ENCODE assay signal across 17 cellular contexts in the genomic region with DNA sequence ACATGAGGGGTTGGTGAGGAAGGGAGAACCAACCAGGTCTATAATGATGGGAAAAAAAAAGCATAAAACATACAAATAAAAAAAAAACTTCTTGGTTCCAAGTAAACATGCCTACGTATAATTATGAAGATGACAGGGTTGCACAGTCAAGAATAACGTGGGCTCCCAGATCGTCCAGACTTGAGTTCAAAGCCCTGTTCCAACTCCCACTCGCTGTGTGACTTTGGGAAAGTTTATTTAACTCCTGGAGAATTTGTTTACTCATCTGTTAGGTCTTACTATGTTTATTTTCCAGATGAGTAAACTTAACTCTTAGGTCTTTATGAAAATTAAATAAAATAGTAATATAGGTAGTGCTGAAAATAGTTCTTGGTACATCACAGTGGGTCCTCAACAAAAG. TPM values are rescaled to one million over a fixed set of nuclear protein-coding genes. Genes with fewer than 3 reads are reported as not detected.
DNase-seq lines count a peak whose midpoint lies in the region; ATAC-seq, FAIRE-seq and TF ChIP-seq lines count a peak whose summit lies in the region.
"Had no signal": no experiment of that assay in that cellular context is flagged by ENCODE, and none has a peak within 500 bp of the region (broad histone marks: within the 10 kb centered on the region; RNA-seq: fewer than 3 reads in every experiment).

No MANE protein-coding gene starts in this region.

- H3K9ac ChIP-seq in HepG2 (ENCODE audit: insufficient read depth, low read depth, low read length): no peak overlapping the region

- TF ChIP-seq EP300 in A549 (IDR thresholded peaks at IDR 0.05) (no peak), HepG2 (IDR thresholded peaks at IDR 0.05; ENCODE audit: low read depth in 2 of 2, low read length in 2 of 2) (peak in 1 of 2 experiments; percentile 22; a peak in 1 of 4 replicates), HepG2 (CRISPR knock-in tag; IDR thresholded peaks at IDR 0.05; ENCODE audit: borderline replicate concordance) (no peak), sigmoid colon (IDR thresholded peaks at IDR 0.05) (no peak)

- in situ Hi-C loops in HepG2 (cut with HindIII; ENCODE audit: extremely low pct_ligation_motif_present, low pct_unique_long_range_greater_than_20kb): no loop called here

- no peaks in the 10 kb centered on the region for H4K20me1 ChIP-seq in HepG2 (ENCODE audit: insufficient read depth, low read length)

- H3K36me3 ChIP-seq in RWPE2 (ENCODE audit: low read depth) (peaks cover 32% of the 10 kb centered on the region), HepG2 (replicated peaks in 1 of 2; ENCODE audit: control insufficient read depth in 1 of 2, insufficient read depth in 2 of 2, low read length in 2 of 2) (peaks cover 1 to 21% of the 10 kb centered on the region in 2 experiments; a peak in 3 of 5 replicates), sigmoid colon (peaks cover 0 to 5% (median 0%) of the 10 kb centered on the region in 4 donors)

- TF ChIP-seq RAD21 in A549 (conservative IDR thresholded peaks at IDR 0.05 in 1 of 2, IDR thresholded peaks at IDR 0.05 in 1 of 2): no peak
- TF ChIP-seq RAD21 in HepG2 (CRISPR knock-in tag; IDR thresholded peaks at IDR 0.05): no peak

- H3K4me2 ChIP-seq in A549 (peak overlapping the region; percentile 75), HepG2 (ENCODE audit: low read depth, low read length) (peak overlapping the region; percentile 82; the same call in 1 of the 2 replicates)

- peak overlapping the region; percentile 63 to 77; a peak in 5 of 6 replicates for H3K27ac ChIP-seq in A549
- H3K27ac ChIP-seq in RWPE2 (ENCODE audit: poor library complexity, severe bottlenecking): peak overlapping the region; percentile 99
- H3K27ac ChIP-seq in HepG2 (ENCODE audit: extremely low read length, insufficient read depth, low read length): peak overlapping the region; percentile 84
- H3K27ac ChIP-seq in sigmoid colon: peak overlapping the region; percentile 71 to 78 (median 74)

- H3K4me3 ChIP-seq in A549: no peak overlapping the region
- H3K4me3 ChIP-seq in RWPE2 (ENCODE audit: severe bottlenecking): no peak overlapping the region
- peak overlapping the region in 1 of 3 experiments; percentile 41; a peak in 1 of 6 replicates for H3K4me3 ChIP-seq in HepG2 (replicated peaks in 1 of 3; ENCODE audit: insufficient read depth in 1 of 3, low read depth in 2 of 3, low read length in 3 of 3)
- H3K4me3 ChIP-seq in sigmoid colon: no peak overlapping the region

- ATAC-seq in A549 (no peak), RWPE2 (ENCODE audit: low read depth) (no peak), HepG2 (no peak), GM21423 (IDR thresholded peaks at IDR 0.05; ENCODE audit: unreplicated experiment) (no peak), HG03135 (IDR thresholded peaks at IDR 0.05; ENCODE audit: unreplicated experiment) (no peak)
- ATAC-seq: HCT116 had no signal

- WGBS in A549 (ENCODE audit: missing lambda C conversion rate): 15% methylated on average over 4 of the region's 4 CpGs
- WGBS in HepG2 (ENCODE audit: low lambda C conversion rate): 17% methylated on average over 4 of the region's 4 CpGs
- WGBS in sigmoid colon, 2 donors: 16 to 65% methylated on average over 4 of the region's 4 CpGs

- no TSS peak for BruUV-seq in HepG2 (replicated peaks; lab: Mats Ljungman, UMichigan)

- TF ChIP-seq CTCF in A549 (IDR thresholded peaks at IDR 0.05) (no peak), RWPE2 (IDR thresholded peaks at IDR 0.05; ENCODE audit: poor library complexity, severe bottlenecking) (no peak), HepG2 (CRISPR knock-in tag; IDR thresholded peaks at IDR 0.05) (no peak), sigmoid colon (IDR thresholded peaks at IDR 0.05) (no peak)

- CTCF ChIA-PET in A549 (lab: Yijun Ruan, JAX) (interaction anchor here (1.4 kb wide), 1 partner anchor 43 kb away, joined by 3 read pairs; no protein-coding TSS in a partner anchor), HepG2 (lab: Yijun Ruan, JAX; ENCODE audit: low intra/inter-chr PET ratio, low total read pairs) (no interaction called here)

- POLR2A ChIA-PET in A549 (lab: Yijun Ruan, JAX): no interaction called here
- POLR2A ChIA-PET in HepG2 (lab: Yijun Ruan, JAX): interaction anchor here (1.0 to 2.8 kb wide), 3 partner anchors 10 to 42 kb away, joined by 3 to 12 read pairs (median 7); no protein-coding TSS in a partner anchor

- H3K79me2 ChIP-seq in HepG2 (ENCODE audit: insufficient read depth, low read length): peaks cover 69% of the 10 kb centered on the region

- FAIRE-seq in A549 (lab: Jason Lieb, UNC) (no peak), HepG2 (lab: Jason Lieb, UNC) (no peak)
- FAIRE-seq: urothelium cell line had no signal

- H3K4me1 ChIP-seq in A549: peaks cover 47% of the 10 kb centered on the region
- peaks cover 40% of the 10 kb centered on the region for H3K4me1 ChIP-seq in RWPE2 (ENCODE audit: insufficient read depth, poor library complexity, severe bottlenecking)
- peaks cover 88% of the 10 kb centered on the region for H3K4me1 ChIP-seq in HepG2 (ENCODE audit: insufficient read depth, low read length)
- peaks cover 0 to 93% (median 78%) of the 10 kb centered on the region in 4 donors for H3K4me1 ChIP-seq in sigmoid colon

- intact Hi-C loops in HepG2 (cut with micrococcal nuclease; ENCODE audit: unreplicated experiment) (no loop called here), sigmoid colon (cut with DNase I) (loop anchor here (5.0 kb wide), 1 partner anchor 64 kb away; no protein-coding TSS in a partner anchor)

- H3K9me3 ChIP-seq in A549 (no peaks in the 10 kb centered on the region), RWPE2 (ENCODE audit: severe bottlenecking) (no peaks in the 10 kb centered on the region), HepG2 (ENCODE audit: low read length) (no peaks in the 10 kb centered on the region), sigmoid colon (no peaks in the 10 kb centered on the region)

- DNase-seq in A549 (ENCODE audit: low read depth in 1 of 2, low spot score in 1 of 2) (no peak), RWPE2 (ENCODE audit: low spot score) (no peak), HepG2 (ENCODE audit: low spot score) (no peak), sigmoid colon (no peak), AML-193 (lab: John Stamatoyannopoulos, UW) (no peak)
- no peak for DNase-seq in effector CD8-positive, alpha-beta T cell (lab: John Stamatoyannopoulos, UW)
- DNase-seq: activated CD4-positive, alpha-beta T cell treated with anti-CD3 and anti-CD28 coated beads, Interleukin-2, amount 50 U/mL, for 48 hours; activated naive CD8-positive, alpha-beta T cell treated with anti-CD3 and anti-CD28 coated beads, Interleukin-2, amount 10 ng/mL, durations not matched to agents 7 days and 5 days; activated T-cell treated with anti-CD3 and anti-CD28 coated beads, Interleukin-2, amount 50 U/mL, for 48 hours; Calu3; NCI-H2107; stimulated activated CD4-positive, alpha-beta T cell treated with anti-CD3 and anti-CD28 coated beads, Interleukin-2, amount 100 ng/mL, for 24 hours; SW 1271 had no signal

- no peak overlapping the region for H2AFZ ChIP-seq in HepG2 (ENCODE audit: low read length)

- H3K27me3 ChIP-seq in RWPE2 (ENCODE audit: insufficient read depth, poor library complexity, severe bottlenecking) (no peaks in the 10 kb centered on the region), HepG2 (ENCODE audit: control insufficient read depth in 1 of 2, insufficient read depth in 2 of 2, low read length in 2 of 2) (no peaks in the 10 kb centered on the region), sigmoid colon (no peaks in the 10 kb centered on the region)

- TF ChIP-seq POLR2A in A549 (IDR thresholded peaks at IDR 0.05; ENCODE audit: low read length): no peak
- no peak for TF ChIP-seq POLR2A in HepG2 (IDR thresholded peaks at IDR 0.05; ENCODE audit: insufficient read depth in 1 of 2, low read depth in 2 of 2, low read length in 2 of 2)
- TF ChIP-seq POLR2A in sigmoid colon (IDR thresholded peaks at IDR 0.05): no peak

TF ChIP-seq in A549, 52 proteins besides CTCF, POLR2A, EP300 and RAD21 (continues in another document):
- no peak for TF ChIP-seq EHF (CRISPR knock-in tag; IDR thresholded peaks at IDR 0.05)
- TF ChIP-seq MYC (IDR thresholded peaks at IDR 0.05; ENCODE audit: borderline replicate concordance, low read length): no peak

TF ChIP-seq in HepG2, 621 proteins besides CTCF, POLR2A, EP300 and RAD21 (continues in another document):
- TF ChIP-seq AGO1 (IDR thresholded peaks at IDR 0.05; ENCODE audit: low read depth, low read length, poor library complexity, severe bottlenecking) (no peak), CREM (IDR thresholded peaks at IDR 0.05) (0 out of 2 replicates have a peak, but pooled peaks have one; percentile 16), CREM (CRISPR knock-in tag; IDR thresholded peaks at IDR 0.05) (no peak)

RNA-seq across cellular contexts. Expression of gene STARD13, which starts 13.8 kb away (rescaled TPM):
- 2.8 TPM in 2 replicates for polyA plus RNA-seq in A549 (2011; rRNA removed)
- polyA plus RNA-seq in A549 (2012; cell fraction: cytosol; rRNA removed): 2.2 and 3.3 TPM in 2 replicates
- polyA plus RNA-seq in A549 (2012; cell fraction: nucleus; rRNA removed): 4.2 TPM in 2 replicates
- 2.4 to 2.9 TPM (median 2.6 TPM) in 3 replicates for polyA plus RNA-seq in A549 (2017; fragmentation: RNase III; extraction: RNeasy Plus Mini Kit Qiagen cat#74134 plus additional on column Dnase treatment)
- polyA minus RNA-seq in A549 (2011; rRNA and poly(A)+ RNA removed): 15.0 and 15.6 TPM in 2 replicates
- total RNA-seq in HepG2 (2016; rRNA removed; fragmentation: Illumina TruSeq; extraction: Trizol): 13.8 and 14.3 TPM in 2 replicates
- total RNA-seq in HepG2 (2016; cell fraction: cytosol; rRNA removed; fragmentation: Illumina TruSeq; extraction: Trizol; ENCODE audit: low read depth): 5.1 and 5.3 TPM in 2 replicates
- total RNA-seq in HepG2 (2016; cell fraction: insoluble cytoplasmic fraction; rRNA removed; fragmentation: Illumina TruSeq; extraction: Trizol): 13.0 and 13.3 TPM in 2 replicates
- 9.4 and 10.5 TPM in 2 replicates for total RNA-seq in HepG2 (2016; cell fraction: membrane; rRNA removed; fragmentation: Illumina TruSeq; extraction: Trizol)
- total RNA-seq in HepG2 (2016; cell fraction: nucleus; rRNA removed; fragmentation: Illumina TruSeq; extraction: Trizol): 53.4 and 58.4 TPM in 2 replicates
- polyA plus RNA-seq in HepG2 (2011; rRNA removed): 10.4 and 12.8 TPM in 2 replicates
- 5.8 and 6.4 TPM in 2 replicates for polyA plus RNA-seq in HepG2 (2011; cell fraction: cytosol; rRNA removed)
- 15.9 and 29.1 TPM in 2 replicates for polyA plus RNA-seq in HepG2 (2011; cell fraction: nucleus; rRNA removed)
- polyA plus RNA-seq in HepG2 (2012): 11.9 and 13.6 TPM in 2 replicates
- 2.0 and 2.1 TPM in 2 replicates for polyA plus RNA-seq in HepG2 (2016; cell fraction: cytosol; fragmentation: Illumina TruSeq; extraction: Trizol; ENCODE audit: low read depth)
- 8.6 and 9.2 TPM in 2 replicates for polyA plus RNA-seq in HepG2 (2016; cell fraction: insoluble cytoplasmic fraction; fragmentation: Illumina TruSeq; extraction: Trizol; ENCODE audit: low read depth)
- 2.3 and 3.4 TPM in 2 replicates for polyA plus RNA-seq in HepG2 (2016; cell fraction: membrane; fragmentation: Illumina TruSeq; extraction: Trizol; ENCODE audit: low read depth)
- 14.9 and 15.9 TPM in 2 replicates for polyA plus RNA-seq in HepG2 (2016; cell fraction: nucleus; fragmentation: Illumina TruSeq; extraction: Trizol; ENCODE audit: insufficient read depth, low read depth)
- polyA minus RNA-seq in HepG2 (2011; rRNA and poly(A)+ RNA removed; ENCODE audit: low replicate concordance): 7.2 and 67.0 TPM in 2 replicates
- 9.8 and 14.1 TPM in 2 replicates for polyA minus RNA-seq in HepG2 (2011; cell fraction: cytosol; rRNA and poly(A)+ RNA removed)
- polyA minus RNA-seq in HepG2 (2011; cell fraction: nucleus; rRNA and poly(A)+ RNA removed): 147 and 165 TPM in 2 replicates
- total RNA-seq in sigmoid colon: 100 to 1,000 TPM in 1 of 4 donors, 10 to 100 TPM in 3; 66.7 to 102 (median 81.8) TPM
- 10 to 100 TPM in 1 of 3 donors, 1 to 10 TPM in 2; 3.7 to 14.1 (median 6.0) TPM for polyA plus RNA-seq in sigmoid colon
